ENCODE assay signal across 8 cellular contexts in the genomic region with DNA sequence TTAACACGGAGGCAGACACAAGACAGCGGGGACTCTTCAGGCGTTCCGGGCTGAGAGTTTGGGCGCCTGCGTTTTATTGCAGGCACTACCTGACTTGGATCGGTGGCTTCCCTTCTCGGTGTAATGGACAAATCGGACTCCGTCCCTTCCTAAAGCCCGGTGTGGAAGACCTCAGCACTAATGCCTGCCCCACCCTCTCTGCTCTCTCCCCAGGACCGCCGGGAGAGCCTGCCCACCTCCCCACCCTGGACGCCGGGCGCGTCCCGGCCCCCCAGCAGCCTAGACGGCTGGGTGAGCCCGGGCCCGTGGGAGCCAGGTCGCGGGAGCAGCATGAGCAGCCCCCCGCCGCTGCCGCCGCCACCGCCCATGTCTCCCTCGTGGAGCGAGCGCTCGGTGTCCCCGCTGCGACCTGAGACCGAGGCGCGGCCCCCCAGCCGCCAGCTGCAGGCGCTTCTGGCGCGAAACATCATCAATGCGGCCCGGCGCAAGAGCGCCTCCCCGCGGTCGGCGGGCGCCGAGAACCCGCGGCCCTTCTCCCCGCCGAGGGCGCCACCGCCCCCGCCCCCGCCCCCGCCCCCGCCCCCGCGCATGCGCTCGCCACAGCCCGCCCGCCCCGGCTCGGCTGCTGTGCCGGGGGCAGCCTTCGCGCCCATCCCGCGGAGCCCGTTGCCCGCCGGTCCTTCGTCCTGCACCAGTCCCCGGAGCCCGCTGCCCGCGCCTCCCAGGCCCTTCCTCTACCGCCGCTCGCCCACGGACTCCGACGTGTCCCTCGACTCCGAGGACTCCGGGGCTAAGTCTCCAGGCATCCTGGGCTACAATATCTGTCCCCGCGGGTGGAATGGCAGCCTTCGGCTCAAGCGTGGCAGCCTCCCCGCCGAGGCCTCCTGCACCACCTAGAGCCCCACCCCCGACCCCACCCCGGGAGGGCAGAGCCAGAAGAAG. TPM values are rescaled to one million over a fixed set of nuclear protein-coding genes. Genes with fewer than 3 reads are reported as not detected.
DNase-seq lines count a peak whose midpoint lies in the region; ATAC-seq and TF ChIP-seq lines count a peak whose summit lies in the region.

No MANE protein-coding gene starts in this region.

- WGBS in endodermal cell (ENCODE audit: insufficient coverage in 1 of 2, insufficient read length in 1 of 2), 2 experiments: 2 to 5% methylated on average over 26 to 98 of the region's 99 CpGs

- H3K27ac Mint-ChIP-seq in activated CD8-positive, alpha-beta T cell treated with anti-CD3 and anti-CD28 coated beads for 36 hours: peak overlapping the region; percentile 36
- H3K27ac Mint-ChIP-seq in endodermal cell: no peak overlapping the region

- H3K9me3 ChIP-seq in endodermal cell (ENCODE audit: control insufficient read depth, low read length): no peaks in the 10 kb centered on the region
- H3K9me3 ChIP-seq in mucosa of descending colon: no peaks in the 10 kb centered on the region

- intact Hi-C loops in activated CD8-positive, alpha-beta T cell treated with anti-CD3 and anti-CD28 coated beads for 36 hours (cut with micrococcal nuclease): no loop called here
- intact Hi-C loops in mucosa of descending colon (cut with DNase I, micrococcal nuclease): loop anchor here (2.0 to 5.0 kb wide), 2 partner anchors 94 to 99 kb away; no protein-coding TSS in a partner anchor

- no peaks in the 10 kb centered on the region for H3K36me3 ChIP-seq in endodermal cell (ENCODE audit: control insufficient read depth, insufficient read depth, low read length)
- no peaks in the 10 kb centered on the region for H3K36me3 ChIP-seq in mucosa of descending colon (ENCODE audit: low read depth)

- peaks cover 13% of the 10 kb centered on the region for H3K4me1 ChIP-seq in endodermal cell (ENCODE audit: control insufficient read depth, insufficient read depth, low read length)
- H3K4me1 ChIP-seq in mucosa of descending colon (ENCODE audit: low read depth): no peaks in the 10 kb centered on the region

- peaks cover 3% of the 10 kb centered on the region for H3K4me1 Mint-ChIP-seq in activated CD8-positive, alpha-beta T cell treated with anti-CD3 and anti-CD28 coated beads for 36 hours (ENCODE audit: low read depth)
- H3K4me1 Mint-ChIP-seq in endodermal cell: peaks cover 41% of the 10 kb centered on the region

- H3K27ac ChIP-seq in endodermal cell (ENCODE audit: low read depth, low read length): no peak overlapping the region

- POLR2A ChIA-PET in activated CD8-positive, alpha-beta T cell treated with anti-CD3 and anti-CD28 coated beads for 36 hours (lab: Charles Lee): no interaction called here

- H3K4me3 ChIP-seq in endodermal cell (ENCODE audit: low read length) (peak overlapping the region; percentile 76), mucosa of descending colon (no peak overlapping the region)

- DNase-seq in AG08395 (ENCODE audit: low spot score): peak; percentile 96
- DNase-seq in NCI-H526 treated with DMSO at 0.1 percent for 48 hours (lab: John Stamatoyannopoulos, UW): peak; percentile 35
- DNase-seq in activated CD8-positive, alpha-beta T cell treated with anti-CD3 and anti-CD28 coated beads for 36 hours: peak; percentile 72
- peak; percentile 94 for DNase-seq in endodermal cell
- DNase-seq in mucosa of descending colon: peak; percentile 79 to 89 (median 79)
- DNase-seq in stimulated activated CD8-positive, alpha-beta memory T cell treated with anti-CD3 and anti-CD28 coated beads, Interleukin-4, amount 100 ng/mL, for 4 hours (ENCODE audit: low read depth in 2 of 2, low spot score in 1 of 2): peak; percentile 20 to 43

- H3K36me3 Mint-ChIP-seq in activated CD8-positive, alpha-beta T cell treated with anti-CD3 and anti-CD28 coated beads for 36 hours (ENCODE audit: low read depth): no peaks in the 10 kb centered on the region
- H3K36me3 Mint-ChIP-seq in endodermal cell (ENCODE audit: low read depth): no peaks in the 10 kb centered on the region

- H3K27me3 Mint-ChIP-seq in activated CD8-positive, alpha-beta T cell treated with anti-CD3 and anti-CD28 coated beads for 36 hours: no peaks in the 10 kb centered on the region
- H3K27me3 Mint-ChIP-seq in endodermal cell (ENCODE audit: insufficient read depth): no peaks in the 10 kb centered on the region

- ATAC-seq in GM18861 (IDR thresholded peaks at IDR 0.05; ENCODE audit: unreplicated experiment): peak; percentile 77
- peak; percentile 77 for ATAC-seq in HG03159 (IDR thresholded peaks at IDR 0.05; ENCODE audit: unreplicated experiment)
- peak; percentile 86 for ATAC-seq in activated CD8-positive, alpha-beta T cell treated with anti-CD3 and anti-CD28 coated beads for 36 hours
- peak; percentile 90 for ATAC-seq in mucosa of descending colon

- peak overlapping the region; percentile 66 for H3K4me3 Mint-ChIP-seq in activated CD8-positive, alpha-beta T cell treated with anti-CD3 and anti-CD28 coated beads for 36 hours
- peak overlapping the region; percentile 58 for H3K4me3 Mint-ChIP-seq in endodermal cell

- no peak overlapping the region for H3K9ac ChIP-seq in endodermal cell (ENCODE audit: extremely low read depth, low read length, poor library complexity, severe bottlenecking)

- CTCF ChIA-PET in activated CD8-positive, alpha-beta T cell treated with anti-CD3 and anti-CD28 coated beads for 36 hours (lab: Charles Lee): interaction anchor here (0.7 to 4.8 kb wide), 17 partner anchors 8 to 204 kb away, joined by 3 to 49 read pairs (median 4); a partner anchor contains a TSS

- TF ChIP-seq CTCF in activated CD8-positive, alpha-beta T cell treated with anti-CD3 and anti-CD28 coated beads for 36 hours (IDR thresholded peaks at IDR 0.05): peak; percentile 59
- TF ChIP-seq CTCF in endodermal cell (conservative IDR thresholded peaks at IDR 0.05): peak; percentile 87
- TF ChIP-seq CTCF in mucosa of descending colon (IDR thresholded peaks at IDR 0.05): peak; percentile 86

- no peaks in the 10 kb centered on the region for H3K9me3 Mint-ChIP-seq in activated CD8-positive, alpha-beta T cell treated with anti-CD3 and anti-CD28 coated beads for 36 hours
- no peaks in the 10 kb centered on the region for H3K9me3 Mint-ChIP-seq in endodermal cell

- H3K27me3 ChIP-seq in endodermal cell (ENCODE audit: control insufficient read depth, insufficient read depth, low read length, poor library complexity, severe bottlenecking): no peaks in the 10 kb centered on the region

RNA-seq across cellular contexts. Expression of a gene that starts 4.6 kb away (rescaled TPM):
- under 1 TPM; 0.11 to 0.20 TPM for total RNA-seq in activated CD8-positive, alpha-beta T cell treated with anti-CD3 and anti-CD28 coated beads for 36 hours
- total RNA-seq in endodermal cell (10 to 100 TPM; 12.4 to 15.8 TPM), mucosa of descending colon (under 1 TPM; 0.09 to 0.48 (median 0.35) TPM)
- polyA plus RNA-seq in endodermal cell (2013, experiment 1 of 2): 4.8 TPM
- 3.3 TPM for polyA plus RNA-seq in endodermal cell (2013, experiment 2 of 2)

RNA-seq across cellular contexts. Expression of a gene that starts 16.0 kb away (rescaled TPM):
- total RNA-seq in activated CD8-positive, alpha-beta T cell treated with anti-CD3 and anti-CD28 coated beads for 36 hours: under 1 TPM; 0.18 to 0.22 TPM
- total RNA-seq in endodermal cell: 1 to 10 TPM; 4.2 to 4.5 TPM
- polyA plus RNA-seq in endodermal cell (2013, experiment 1 of 2): 3.8 TPM
- 4.6 TPM for polyA plus RNA-seq in endodermal cell (2013, experiment 2 of 2)
- total RNA-seq in mucosa of descending colon: 10 to 100 TPM; 62.9 to 73.6 (median 63.9) TPM

RNA-seq across cellular contexts. Expression of a gene that starts 44.4 kb away (rescaled TPM):
- total RNA-seq in activated CD8-positive, alpha-beta T cell treated with anti-CD3 and anti-CD28 coated beads for 36 hours: 10 to 100 TPM; 53.1 to 59.7 TPM
- total RNA-seq in endodermal cell: 10 to 100 TPM; 42.7 to 44.3 TPM
- 66.3 TPM for polyA plus RNA-seq in endodermal cell (2013, experiment 1 of 2)
- polyA plus RNA-seq in endodermal cell (2013, experiment 2 of 2): 58.8 TPM
- 10 to 100 TPM; 41.0 to 45.1 (median 44.2) TPM for total RNA-seq in mucosa of descending colon

Comparison
In these comparisons a context has a peak if more than half of its experiments do, and no peak if none do; other contexts are left out.
1. DNase-seq: peak in every context shown above with its lines; median percentile 96 in AG08395; 94 in endodermal cell; 79 in mucosa of descending colon; 72 in activated CD8-positive, alpha-beta T cell treated with anti-CD3 and anti-CD28 coated beads for 36 hours; 35 in NCI-H526 treated with DMSO at 0.1 percent for 48 hours; 32 in stimulated activated CD8-positive, alpha-beta memory T cell treated with anti-CD3 and anti-CD28 coated beads, Interleukin-4, amount 100 ng/mL, for 4 hours.
2. RNA of a gene that starts 4.6 kb away (total RNA-seq): 12.4 to 15.8 TPM in endodermal cell; 0.09 to 0.48 TPM in mucosa of descending colon and 0.11 to 0.20 TPM in activated CD8-positive, alpha-beta T cell treated with anti-CD3 and anti-CD28 coated beads for 36 hours; every median in the first group is over 4 times any median in the second.
3. RNA of a gene that starts 16.0 kb away (total RNA-seq): 62.9 to 73.6 TPM in mucosa of descending colon; 4.2 to 4.5 TPM in endodermal cell and 0.18 to 0.22 TPM in activated CD8-positive, alpha-beta T cell treated with anti-CD3 and anti-CD28 coated beads for 36 hours; every median in the first group is over 10 times any median in the second.
4. Peak in every context shown above with its lines, with median percentiles within 50 percentile points of each other: ATAC-seq and CTCF ChIP-seq.